In genomic region chr5:107217721-107218130, GRCh38 we compare ENCODE assay signal across 11 cellular contexts.
A peak's percentile ranks its signal among the peaks of the same experiment; 100 is the strongest.
DNase-seq lines count a peak whose midpoint lies in the region; ATAC-seq and TF ChIP-seq lines count a peak whose summit lies in the region.
"Had no signal": no experiment of that assay in that cellular context is flagged by ENCODE, and none has a peak within 500 bp of the region (broad histone marks: within the 10 kb centered on the region; RNA-seq: fewer than 3 reads in every experiment).

No MANE protein-coding gene starts in this region.

- CTCF ChIA-PET in activated CD4-positive, alpha-beta T cell treated with anti-CD3 and anti-CD28 coated beads for 36 hours (lab: Charles Lee), result no interaction called here

- H3K4me3 Mint-ChIP-seq in activated CD4-positive, alpha-beta T cell treated with anti-CD3 and anti-CD28 coated beads for 36 hours, result no peak overlapping the region

- H3K4me3 ChIP-seq in heart left ventricle, result no peak overlapping the region
- H3K4me3 ChIP-seq in psoas muscle, result no peak overlapping the region
- H3K4me3 ChIP-seq: hepatocyte, SJSA1 had no signal

- H3K36me3 ChIP-seq in heart left ventricle (no peaks in the 10 kb centered on the region), psoas muscle (ENCODE audit: insufficient read depth in 1 of 2, low read depth in 1 of 2) (no peaks in the 10 kb centered on the region)
- H3K36me3 ChIP-seq: SJSA1 had no signal

- POLR2A ChIA-PET in activated CD4-positive, alpha-beta T cell treated with anti-CD3 and anti-CD28 coated beads for 36 hours (lab: Charles Lee), result no interaction called here

- intact Hi-C loops in heart left ventricle (cut with DNase I) (loop anchor here in 5 of 10 donors (2.0 to 10.0 kb wide), 8 partner anchors 90 to 455 kb away; partner anchors contain the start of gene EFNA5 (in 3 of the 5)), psoas muscle (cut with DNase I) (no loop called here)
- intact Hi-C loops in activated CD4-positive, alpha-beta T cell treated with anti-CD3 and anti-CD28 coated beads for 36 hours (cut with DNase I, micrococcal nuclease), result no loop called here

- H3K4me1 ChIP-seq in heart left ventricle (peaks cover 0 to 31% (median 4%) of the 10 kb centered on the region in 12 donors), psoas muscle (peaks cover 28% of the 10 kb centered on the region)
- H3K4me1 ChIP-seq: SJSA1 had no signal

- WGBS in heart left ventricle, 4 donors, result 41 to 66% (median 62%) methylated on average over 3 of the region's 3 CpGs
- WGBS in psoas muscle, 3 donors, result 28 to 44% (median 34%) methylated on average over 3 of the region's 3 CpGs

- H3K9me3 ChIP-seq in heart left ventricle (no peaks in the 10 kb centered on the region), psoas muscle (no peaks in the 10 kb centered on the region)
- H3K9me3 ChIP-seq: SJSA1 had no signal

- no peak for TF ChIP-seq POLR2A in heart left ventricle (IDR thresholded peaks at IDR 0.05)

- no peaks in the 10 kb centered on the region for H3K9me3 Mint-ChIP-seq in activated CD4-positive, alpha-beta T cell treated with anti-CD3 and anti-CD28 coated beads for 36 hours (ENCODE audit: low read depth)

- H3K4me1 Mint-ChIP-seq in activated CD4-positive, alpha-beta T cell treated with anti-CD3 and anti-CD28 coated beads for 36 hours, result no peaks in the 10 kb centered on the region

- TF ChIP-seq CTCF in heart left ventricle (IDR thresholded peaks at IDR 0.05) (no peak), psoas muscle (IDR thresholded peaks at IDR 0.05) (no peak)

- H3K27ac Mint-ChIP-seq in activated CD4-positive, alpha-beta T cell treated with anti-CD3 and anti-CD28 coated beads for 36 hours, result no peak overlapping the region

- DNase-seq in HT-29 (ENCODE audit: low spot score) (peak; percentile 64), amygdala (lab: John Stamatoyannopoulos, UW) (peak in 35 of 56 donors; percentile 0 to 70 (median 9)), heart left ventricle (peak; percentile 62 to 90 (median 80)), psoas muscle (peak; percentile 66 to 91), NCI-H774 (lab: John Stamatoyannopoulos, UW) (no peak)
- DNase-seq in activated CD4-positive, alpha-beta T cell treated with anti-CD3 and anti-CD28 coated beads for 36 hours, result no peak
- DNase-seq in activated CD4-positive, CD25-positive, alpha-beta regulatory T cell (lab: John Stamatoyannopoulos, UW), result no peak
- DNase-seq: activated CD4-positive, alpha-beta T cell treated with anti-CD3 and anti-CD28 coated beads, Interleukin-2, amount 50 U/mL, for 1 hour had no signal

- ATAC-seq in heart left ventricle, result peak; percentile 94 to 97 (median 96)
- ATAC-seq in psoas muscle, result peak; percentile 92 to 94 (median 94)
- ATAC-seq in activated CD4-positive, alpha-beta T cell treated with anti-CD3 and anti-CD28 coated beads for 36 hours, result no peak
- ATAC-seq in HG03108 (IDR thresholded peaks at IDR 0.05; ENCODE audit: unreplicated experiment), result no peak

- H3K27me3 ChIP-seq in heart left ventricle (no peaks in the 10 kb centered on the region), psoas muscle (ENCODE audit: insufficient read depth in 3 of 3, low read length in 2 of 3) (no peaks in the 10 kb centered on the region)
- H3K27me3 ChIP-seq: hepatocyte, SJSA1 had no signal

- H3K27me3 Mint-ChIP-seq in activated CD4-positive, alpha-beta T cell treated with anti-CD3 and anti-CD28 coated beads for 36 hours, result peaks cover 3% of the 10 kb centered on the region

- H3K27ac ChIP-seq in heart left ventricle (peak overlapping the region; percentile 41 to 93 (median 82)), psoas muscle (peak overlapping the region; percentile 82)
- H3K27ac ChIP-seq: hepatocyte, SJSA1 had no signal

- H3K36me3 Mint-ChIP-seq in activated CD4-positive, alpha-beta T cell treated with anti-CD3 and anti-CD28 coated beads for 36 hours (ENCODE audit: low read depth), result no peaks in the 10 kb centered on the region

Comparison
In these comparisons a context has a peak if more than half of its experiments do, and no peak if none do; other contexts are left out.
1. DNase-seq: peak in HT-29 (single experiment), amygdala (35 of 56), heart left ventricle (5 of 5) and psoas muscle (2 of 2); none in activated CD4-positive, alpha-beta T cell treated with anti-CD3 and anti-CD28 coated beads for 36 hours (single experiment), activated CD4-positive, CD25-positive, alpha-beta regulatory T cell (0 of 4) and NCI-H774 (single experiment).
2. ATAC-seq: peak in heart left ventricle (4 of 4) and psoas muscle (4 of 4); none in activated CD4-positive, alpha-beta T cell treated with anti-CD3 and anti-CD28 coated beads for 36 hours (single experiment) and HG03108 (single experiment).